8 cellular contexts compared by ENCODE assay signal in the genomic region with DNA sequence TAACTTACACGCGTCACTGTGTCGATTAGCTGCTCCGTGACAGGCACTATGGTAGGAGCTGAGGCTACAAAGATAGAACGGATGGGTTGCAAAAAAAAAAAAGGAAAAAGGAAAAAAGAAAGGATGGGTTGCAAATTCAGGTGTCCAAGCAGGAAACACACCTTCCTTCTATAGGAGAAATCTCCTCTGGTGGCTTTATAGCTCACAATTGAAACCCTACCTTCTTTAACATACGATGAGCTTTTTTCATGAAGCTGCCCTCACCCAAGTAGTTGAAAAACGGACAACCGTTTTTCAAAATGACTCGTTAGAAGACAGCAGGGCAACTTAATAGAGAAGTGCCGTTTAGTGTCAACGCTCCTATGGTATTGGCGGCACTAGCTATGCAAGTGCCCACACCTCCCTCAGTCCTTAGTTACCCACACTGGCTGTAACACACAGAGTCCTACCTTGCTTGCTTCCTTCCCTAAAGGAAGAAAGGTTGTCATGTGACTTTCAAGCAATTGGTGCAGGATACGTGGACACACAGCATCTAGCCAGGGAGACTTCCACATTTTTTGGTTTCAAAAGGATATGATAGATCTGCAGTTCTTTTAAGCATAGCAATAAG. TPM values are rescaled to one million over a fixed set of nuclear protein-coding genes. Genes with fewer than 3 reads are reported as not detected.
A peak's percentile ranks its signal among the peaks of the same experiment; 100 is the strongest.
DNase-seq lines count a peak whose midpoint lies in the region; ATAC-seq, FAIRE-seq and TF ChIP-seq lines count a peak whose summit lies in the region.

No MANE protein-coding gene starts in this region.

- H3K4me3 Mint-ChIP-seq in stimulated activated naive CD8-positive, alpha-beta T cell treated with anti-CD3 and anti-CD28 coated beads, Interleukin-15, amount 100 ng/mL, for 72 hours = peak overlapping the region; percentile 84 to 96

- peak overlapping the region; percentile 98 to 99 for H3K27ac Mint-ChIP-seq in stimulated activated naive CD8-positive, alpha-beta T cell treated with anti-CD3 and anti-CD28 coated beads, Interleukin-15, amount 100 ng/mL, for 72 hours

- peaks cover 33% of the 10 kb centered on the region for H3K4me1 Mint-ChIP-seq in stimulated activated naive CD8-positive, alpha-beta T cell treated with anti-CD3 and anti-CD28 coated beads, Interleukin-15, amount 100 ng/mL, for 72 hours

- FAIRE-seq in GM12891 (lab: Jason Lieb, UNC) = peak; percentile 67

- ATAC-seq in left lobe of liver (peak; percentile 43), HG02981 (IDR thresholded peaks at IDR 0.05; ENCODE audit: unreplicated experiment) (no peak)
- ATAC-seq in stimulated activated naive CD8-positive, alpha-beta T cell treated with anti-CD3 and anti-CD28 coated beads, Interleukin-15, amount 100 ng/mL, for 72 hours = peak; percentile 18

- H3K27me3 Mint-ChIP-seq in stimulated activated naive CD8-positive, alpha-beta T cell treated with anti-CD3 and anti-CD28 coated beads, Interleukin-15, amount 100 ng/mL, for 72 hours = no peaks in the 10 kb centered on the region

- H3K4me3 ChIP-seq in AG09309 (ENCODE audit: control insufficient read depth, low read depth, low read length) = peak overlapping the region; percentile 77

- TF ChIP-seq POLR2A in GM12891 (IDR thresholded peaks at IDR 0.05; ENCODE audit: low read depth, low read length) = no peak

- DNase-seq in AG09309 (ENCODE audit: low read depth) = no peak
- no peak for DNase-seq in GM12891 (ENCODE audit: insufficient read length, low spot score)
- peak; percentile 38 for DNase-seq in HT1080 (ENCODE audit: low read depth)
- DNase-seq in RPMI7951 (ENCODE audit: low read depth) = peak; percentile 69
- DNase-seq in cerebellar nuclear complex (lab: John Stamatoyannopoulos, UW) = peak; percentile 36 to 52
- no peak for DNase-seq in left lobe of liver (ENCODE audit: low spot score)
- peak in 1 of 2 donors; percentile 14 for DNase-seq in stimulated activated naive CD8-positive, alpha-beta T cell treated with anti-CD3 and anti-CD28 coated beads, Interleukin-15, amount 100 ng/mL, for 72 hours

- H3K9me3 Mint-ChIP-seq in stimulated activated naive CD8-positive, alpha-beta T cell treated with anti-CD3 and anti-CD28 coated beads, Interleukin-15, amount 100 ng/mL, for 72 hours = no peaks in the 10 kb centered on the region

- no peak for TF ChIP-seq CTCF in AG09309 (IDR thresholded peaks at IDR 0.05; ENCODE audit: control insufficient read depth, insufficient read depth, low read depth, low read length, missing control alignments)

TF ChIP-seq in GM12891, 5 proteins besides CTCF, POLR2A, EP300 and RAD21:
- TF ChIP-seq SPI1 (IDR thresholded peaks at IDR 0.05; ENCODE audit: low read depth, low read length) (0 out of 2 replicates have a peak, but pooled peaks have one; percentile 40), PAX5 (IDR thresholded peaks at IDR 0.05; ENCODE audit: insufficient read depth, low read length, severe bottlenecking) (no peak)

RNA-seq across cellular contexts. Expression of a gene that starts 0.7 kb away (rescaled TPM):
- 8.8 TPM for polyA plus RNA-seq in GM12891 (2012; ENCODE audit: low read depth, missing spikeins)
- total RNA-seq in HT1080 (2014; rRNA removed; shearing (Covaris generic)) = 15.2 and 16.7 TPM in 2 replicates
- 6.2 and 7.9 TPM in 2 replicates for polyA plus RNA-seq in HT1080 (2015; cell fraction: cytosol; rRNA removed)
- polyA plus RNA-seq in HT1080 (2015; cell fraction: nucleus; rRNA removed) = 16.7 and 19.2 TPM in 2 replicates
- total RNA-seq in RPMI7951 (2014; rRNA removed; shearing (Covaris generic)) = 17.9 and 30.2 TPM in 2 replicates
- 29.8 TPM for total RNA-seq in left lobe of liver

Comparison
In these comparisons a context has a peak if more than half of its experiments do, and no peak if none do; other contexts are left out.
1. DNase-seq: peak in HT1080 (single experiment), RPMI7951 (single experiment) and cerebellar nuclear complex (2 of 2); none in AG09309 (single experiment), GM12891 (single experiment) and left lobe of liver (single experiment).